In the genomic region with DNA sequence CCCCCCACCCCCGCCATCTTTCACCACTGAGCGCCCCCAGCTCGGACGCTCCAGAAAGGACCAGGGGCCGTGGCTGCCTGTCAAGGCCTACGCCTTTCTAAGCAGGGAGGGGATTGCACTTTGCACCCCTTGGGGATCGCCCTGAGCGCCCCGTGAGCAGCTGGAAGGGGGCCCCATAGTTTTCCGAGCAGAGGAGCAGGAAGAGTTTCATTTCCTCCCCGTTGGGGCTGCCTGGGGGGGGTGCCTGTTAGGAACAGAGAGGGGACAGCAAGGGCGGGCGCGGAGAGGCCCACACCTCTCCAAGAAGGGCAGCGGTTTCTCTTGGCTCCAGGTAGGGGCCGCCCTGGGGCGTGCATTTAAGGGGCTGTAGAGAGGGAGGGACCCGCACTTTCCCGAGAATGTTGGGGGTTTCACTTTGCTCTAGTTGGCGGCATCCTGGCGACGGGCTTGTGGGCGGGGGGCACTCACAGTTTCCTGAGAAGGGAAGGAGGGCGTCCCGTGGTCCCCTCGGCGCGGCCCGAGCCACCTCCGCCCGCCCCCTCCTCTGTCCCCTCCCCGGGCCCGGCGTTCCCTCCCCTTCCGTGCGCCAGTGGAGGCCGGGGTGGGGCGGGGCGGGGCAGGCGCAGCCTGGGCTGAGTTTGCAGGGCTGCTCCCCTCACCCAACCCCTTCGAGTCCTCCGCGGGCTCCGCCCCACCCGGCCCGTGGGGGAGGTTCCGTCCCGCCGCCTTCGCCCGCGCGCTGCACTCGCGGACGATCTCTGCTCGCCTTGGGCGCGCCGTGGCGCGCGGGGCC, we compare ENCODE assay signal across 8 cellular contexts.
DNase-seq lines count a peak whose midpoint lies in the region; ATAC-seq and TF ChIP-seq lines count a peak whose summit lies in the region.

No MANE protein-coding gene starts in this region.

- WGBS in thyroid gland, 2 donors, result 0% methylated on average over 3 to 25 of the region's 63 CpGs

- H3K27ac ChIP-seq in thyroid gland, result peak overlapping the region; percentile 45 to 76 (median 63)

- intact Hi-C loops in thyroid gland (cut with DNase I), result loop anchor here (10.0 kb wide), 1 partner anchor 1154 kb away; a partner anchor contains a TSS

- H3K36me3 ChIP-seq in thyroid gland, result no peaks in the 10 kb centered on the region

- peak; percentile 95 for ATAC-seq in GM21528 (IDR thresholded peaks at IDR 0.05; ENCODE audit: low FRiP score, unreplicated experiment)

- TF ChIP-seq POLR2A in thyroid gland (IDR thresholded peaks at IDR 0.05), result peak in 1 of 2 donors; percentile 59

- TF ChIP-seq RAD21 in Ishikawa (IDR thresholded peaks at IDR 0.05; ENCODE audit: low read depth), result no peak

- no peak for TF ChIP-seq EP300 in Ishikawa (IDR thresholded peaks at IDR 0.05; ENCODE audit: borderline replicate concordance)

- H3K27me3 ChIP-seq in thyroid gland, result no peaks in the 10 kb centered on the region

- DNase-seq in COLO829 (ENCODE audit: low spot score), result peak; percentile 43
- DNase-seq in activated T-cell treated with anti-CD3 and anti-CD28 coated beads for 48 hours (ENCODE audit: low read depth), result peak; percentile 88
- peak; percentile 43 for DNase-seq in fibroblast of the conjunctiva (ENCODE audit: low read depth)
- DNase-seq in non-pigmented ciliary epithelial cell (ENCODE audit: low read depth), result peak; percentile 27
- peak; percentile 87 to 89 for DNase-seq in thyroid gland
- no peak for DNase-seq in NCI-H1417 treated with DMSO at 0.1 percent for 48 hours (lab: John Stamatoyannopoulos, UW)

- peak overlapping the region; percentile 63 to 91 (median 90) for H3K4me3 ChIP-seq in thyroid gland (replicated peaks in 1 of 3)

- peaks cover 5 to 15% of the 10 kb centered on the region in 2 donors for H3K4me1 ChIP-seq in thyroid gland

- TF ChIP-seq CTCF in thyroid gland (IDR thresholded peaks at IDR 0.05), result no peak

- no peaks in the 10 kb centered on the region for H3K9me3 ChIP-seq in thyroid gland

TF ChIP-seq in Ishikawa, 13 proteins besides CTCF, POLR2A, EP300 and RAD21:
- TF ChIP-seq ZBTB7A (IDR thresholded peaks at IDR 0.05; ENCODE audit: low read depth), result 0 out of 2 replicates have a peak, but pooled peaks have one; percentile 75
- TF ChIP-seq, protein P1, sequence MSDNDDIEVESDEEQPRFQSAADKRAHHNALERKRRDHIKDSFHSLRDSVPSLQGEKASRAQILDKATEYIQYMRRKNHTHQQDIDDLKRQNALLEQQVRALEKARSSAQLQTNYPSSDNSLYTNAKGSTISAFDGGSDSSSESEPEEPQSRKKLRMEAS (IDR thresholded peaks at IDR 0.05), result no peak; the same call in 1 of the 2 replicates
